ENCODE assay signal across 7 cellular contexts in genomic region chr6:131948692-131949614, GRCh38. TPM values are rescaled to one million over a fixed set of nuclear protein-coding genes. Genes with fewer than 3 reads are reported as not detected.
DNase-seq lines count a peak whose midpoint lies in the region; ATAC-seq and TF ChIP-seq lines count a peak whose summit lies in the region.

No MANE protein-coding gene starts in this region.

- no peaks in the 10 kb centered on the region for H3K27me3 ChIP-seq in PC-3 (ENCODE audit: low read length)
- H3K27me3 ChIP-seq in ectodermal cell (ENCODE audit: control insufficient read depth, insufficient read depth, low read length, poor library complexity, severe bottlenecking) = no peaks in the 10 kb centered on the region

- H4K20me1 ChIP-seq in PC-3 (ENCODE audit: low read length) = peaks cover 10% of the 10 kb centered on the region

- H3K9me3 ChIP-seq in PC-3 (ENCODE audit: low read length) = no peaks in the 10 kb centered on the region
- no peaks in the 10 kb centered on the region for H3K9me3 ChIP-seq in ectodermal cell (ENCODE audit: control insufficient read depth, low read length)

- intact Hi-C loops in PC-3 (cut with micrococcal nuclease) = no loop called here

- peaks cover 11% of the 10 kb centered on the region; the same call in 1 of the 2 replicates for H3K36me3 ChIP-seq in PC-3 (ENCODE audit: low read depth, low read length)
- peaks cover 16% of the 10 kb centered on the region for H3K36me3 ChIP-seq in ectodermal cell (ENCODE audit: control insufficient read depth, insufficient read depth, low read length)

- H3K27ac Mint-ChIP-seq in mesothelial cell of epicardium (peak overlapping the region; percentile 93), type B pancreatic cell (peak overlapping the region; percentile 80)

- POLR2A ChIA-PET in PC-3 (lab: Charles Lee; ENCODE audit: unreplicated experiment) = no interaction called here

- no peaks in the 10 kb centered on the region for H3K9me2 ChIP-seq in PC-3 (replicated peaks; ENCODE audit: low read length)

- no peak for ATAC-seq in PC-3

- DNase-seq in PC-3 (peak; percentile 28), mesothelial cell of epicardium (ENCODE audit: low spot score in 2 of 2, unreplicated experiment in 2 of 2) (no peak), type B pancreatic cell (ENCODE audit: extremely low spot score, unreplicated experiment) (no peak), T-helper 1 cell (no peak), putamen (ENCODE audit: low spot score) (no peak)
- no peak for DNase-seq in activated effector memory CD4-positive, alpha-beta T cell treated with Interleukin-2 at 50 U/mL for 16 hours

- peak overlapping the region; percentile 96 for H3K4me2 ChIP-seq in PC-3 (ENCODE audit: low read length)

- H3K27me3 Mint-ChIP-seq in mesothelial cell of epicardium (ENCODE audit: low read depth) (no peaks in the 10 kb centered on the region), type B pancreatic cell (peaks cover 6% of the 10 kb centered on the region)

- WGBS in ectodermal cell, 2 experiments = 81 to 84% methylated on average over 18 of the region's 18 CpGs

- TF ChIP-seq CTCF in PC-3 (conservative IDR thresholded peaks at IDR 0.05; ENCODE audit: low read depth, low read length) (no peak), mesothelial cell of epicardium (IDR thresholded peaks at IDR 0.05; ENCODE audit: unreplicated experiment) (no peak), type B pancreatic cell (conservative IDR thresholded peaks at IDR 0.05) (no peak)

- H3K4me3 Mint-ChIP-seq in mesothelial cell of epicardium (peak overlapping the region; percentile 88), type B pancreatic cell (peak overlapping the region; percentile 90)

- H3K4me1 ChIP-seq in PC-3 (ENCODE audit: insufficient read depth, low read length) = peaks cover 28% of the 10 kb centered on the region
- peaks cover 22% of the 10 kb centered on the region for H3K4me1 ChIP-seq in ectodermal cell (ENCODE audit: control insufficient read depth, insufficient read depth, low read length)

- no peak overlapping the region for H3K9ac ChIP-seq in PC-3 (ENCODE audit: low read length)

- no TSS peak for BruUV-seq in PC-3 (replicated peaks; lab: Mats Ljungman, UMichigan)

- peaks cover 49% of the 10 kb centered on the region for H3K4me1 Mint-ChIP-seq in mesothelial cell of epicardium
- H3K4me1 Mint-ChIP-seq in type B pancreatic cell (ENCODE audit: unreplicated experiment) = peaks cover 30% of the 10 kb centered on the region

- no peaks in the 10 kb centered on the region for H3F3A ChIP-seq in PC-3 (ENCODE audit: low read length, unreplicated experiment)

- CTCF ChIA-PET in PC-3 (lab: Charles Lee) = interaction anchor here (0.6 kb wide), 1 partner anchor 48 kb away, joined by 3 read pairs; no protein-coding TSS in a partner anchor

- H3K4me3 ChIP-seq in PC-3 (ENCODE audit: low read length) (peak overlapping the region; percentile 86), ectodermal cell (ENCODE audit: insufficient read depth, low read depth, low read length) (peak overlapping the region; percentile 95)

- H3K36me3 Mint-ChIP-seq in mesothelial cell of epicardium = peaks cover 10% of the 10 kb centered on the region
- H3K36me3 Mint-ChIP-seq in type B pancreatic cell = peaks cover 8% of the 10 kb centered on the region

- H3K27ac ChIP-seq in PC-3 (ENCODE audit: low read length) (no peak overlapping the region), ectodermal cell (ENCODE audit: insufficient read depth, low read depth, low read length, poor library complexity, severe bottlenecking) (no peak overlapping the region)

- no peak overlapping the region for H2AFZ ChIP-seq in PC-3 (ENCODE audit: low read length)

- H3K79me2 ChIP-seq in PC-3 (ENCODE audit: low read length) = peaks cover 12% of the 10 kb centered on the region

- H3K9me3 Mint-ChIP-seq in mesothelial cell of epicardium (no peaks in the 10 kb centered on the region), type B pancreatic cell (no peaks in the 10 kb centered on the region)

RNA-seq across cellular contexts. Expression of gene CCN2, which starts 2.2 kb away (rescaled TPM):
- total RNA-seq in PC-3 (2014; rRNA removed) = 33.2 and 34.4 TPM in 2 replicates
- 160 TPM for polyA plus RNA-seq in ectodermal cell (2013, experiment 1 of 4)
- 179 TPM for polyA plus RNA-seq in ectodermal cell (2013, experiment 2 of 4)
- 113 TPM for polyA plus RNA-seq in ectodermal cell (2013, experiment 3 of 4)
- polyA plus RNA-seq in ectodermal cell (2013, experiment 4 of 4) = 120 TPM
- 683 to 766 TPM (median 697 TPM) in 3 replicates for total RNA-seq in mesothelial cell of epicardium
- 33.8 and 75.5 TPM in 2 replicates for total RNA-seq in type B pancreatic cell (ENCODE audit: low replicate concordance)
